1 cellular context compared by ENCODE assay signal in genomic region chr16:11963706-11964105, GRCh38.
TF ChIP-seq lines count a peak whose summit lies in the region.

No MANE protein-coding gene starts in this region.

TF ChIP-seq in GM12878, 131 proteins besides CTCF, POLR2A, EP300 and RAD21:
- no peak for TF ChIP-seq IKZF2 (IDR thresholded peaks at IDR 0.05)
- 0 out of 2 replicates have a peak, but pooled peaks have one; percentile 4 for TF ChIP-seq CREM (IDR thresholded peaks at IDR 0.05; ENCODE audit: low read depth)
